In genomic region chr15:98734472-98735284, GRCh38 we compare ENCODE assay signal across 1 cellular context.
TF ChIP-seq lines count a peak whose summit lies in the region.

No MANE protein-coding gene starts in this region.

TF ChIP-seq in GM12878, 131 proteins besides CTCF, POLR2A, EP300 and RAD21 (continued from another document):
- TF ChIP-seq NKRF (conservative IDR thresholded peaks at IDR 0.05) (no peak), SUZ12 (IDR thresholded peaks at IDR 0.05; ENCODE audit: unreplicated experiment) (no peak), POU2F2 (IDR thresholded peaks at IDR 0.05; ENCODE audit: borderline replicate concordance, low read depth, low read length) (no peak), ZNF207 (IDR thresholded peaks at IDR 0.05; ENCODE audit: borderline replicate concordance) (no peak), MXI1 (IDR thresholded peaks at IDR 0.05; ENCODE audit: low read depth, low read length) (no peak), FOS (IDR thresholded peaks at IDR 0.05; ENCODE audit: borderline replicate concordance, extremely low read depth, insufficient read length) (no peak), USF1 (IDR thresholded peaks at IDR 0.05; ENCODE audit: borderline replicate concordance, extremely low read length, insufficient read depth, low read depth, low read length) (no peak), USF2 (IDR thresholded peaks at IDR 0.05; ENCODE audit: borderline replicate concordance, low read depth, low read length) (no peak), CBX5 (IDR thresholded peaks at IDR 0.05; ENCODE audit: low read depth) (no peak)
